In the genomic region with DNA sequence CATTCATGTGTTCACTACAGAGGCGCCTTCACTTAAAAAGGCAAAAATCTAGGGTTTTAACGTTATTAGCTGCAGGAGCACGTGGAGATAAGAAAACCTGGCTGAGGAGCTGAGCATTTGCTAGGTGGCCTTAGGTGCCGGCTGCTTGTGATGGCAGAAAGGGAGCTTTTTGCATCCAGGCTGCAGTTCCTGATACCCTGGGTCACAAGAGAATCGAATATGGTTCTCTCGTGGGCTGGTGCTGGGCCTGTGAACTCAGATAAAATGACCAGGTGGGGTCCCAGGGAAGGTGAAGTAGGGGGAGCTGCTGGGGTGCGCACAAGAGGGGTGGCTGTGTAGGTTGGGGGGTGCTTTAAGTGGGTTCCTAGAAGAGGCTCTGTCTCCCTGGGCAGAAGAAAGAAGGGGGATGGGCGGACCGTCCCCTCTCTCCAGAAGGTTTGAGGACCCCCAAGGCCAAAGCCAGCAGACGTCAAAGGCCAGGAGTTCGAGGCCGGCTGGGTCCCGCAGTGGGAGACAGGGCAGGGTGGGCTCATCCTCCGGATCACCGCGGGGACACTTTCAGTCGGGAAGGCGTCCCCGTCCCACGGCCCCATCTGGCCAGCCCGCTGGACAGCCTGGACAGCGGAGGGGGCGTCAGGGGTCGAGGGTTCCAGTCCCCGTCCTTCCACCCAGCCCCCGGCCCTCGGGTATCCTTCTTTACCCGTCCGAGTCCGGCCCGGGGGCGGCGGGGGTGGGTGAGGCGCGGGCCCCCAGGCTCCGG, we compare ENCODE assay signal across 1 cellular context.
TF ChIP-seq lines count a peak whose summit lies in the region.

No MANE protein-coding gene starts in this region.

TF ChIP-seq in HepG2, 621 proteins besides CTCF, POLR2A, EP300 and RAD21 (continued from another document and continues in another):
- TF ChIP-seq, protein P1, sequence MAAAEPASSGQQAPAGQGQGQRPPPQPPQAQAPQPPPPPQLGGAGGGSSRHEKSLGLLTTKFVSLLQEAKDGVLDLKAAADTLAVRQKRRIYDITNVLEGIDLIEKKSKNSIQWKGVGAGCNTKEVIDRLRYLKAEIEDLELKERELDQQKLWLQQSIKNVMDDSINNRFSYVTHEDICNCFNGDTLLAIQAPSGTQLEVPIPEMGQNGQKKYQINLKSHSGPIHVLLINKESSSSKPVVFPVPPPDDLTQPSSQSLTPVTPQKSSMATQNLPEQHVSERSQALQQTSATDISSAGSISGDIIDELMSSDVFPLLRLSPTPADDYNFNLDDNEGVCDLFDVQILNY (CRISPR knock-in tag; conservative IDR thresholded peaks at IDR 0.05): no peak
- TF ChIP-seq ZNF337 (CRISPR knock-in tag; IDR thresholded peaks at IDR 0.05; ENCODE audit: borderline replicate concordance, low read depth) (no peak), ASH2L (IDR thresholded peaks at IDR 0.05; ENCODE audit: insufficient read length, low read depth, low read length) (peak; percentile 41), RARA (CRISPR knock-in tag; IDR thresholded peaks at IDR 0.05) (no peak), SALL1 (CRISPR knock-in tag; IDR thresholded peaks at IDR 0.05) (peak; percentile 46), THYN1 (CRISPR knock-in tag; IDR thresholded peaks at IDR 0.05; ENCODE audit: borderline replicate concordance, low read depth) (no peak), ZMYM4 (CRISPR knock-in tag; IDR thresholded peaks at IDR 0.05) (no peak), GABPB1 (CRISPR knock-in tag; IDR thresholded peaks at IDR 0.05) (peak; percentile 55; the same call in 1 of the 2 replicates), LCORL (IDR thresholded peaks at IDR 0.05) (no peak), LCORL (CRISPR knock-in tag; IDR thresholded peaks at IDR 0.05) (no peak), ZNF232 (CRISPR knock-in tag; IDR thresholded peaks at IDR 0.05; ENCODE audit: borderline replicate concordance) (no peak), ZNF777 (CRISPR knock-in tag; IDR thresholded peaks at IDR 0.05) (no peak), RBFOX2 (IDR thresholded peaks at IDR 0.05; ENCODE audit: low read depth, low read length) (peak; percentile 51; the same call in 1 of the 2 replicates), MXI1 (IDR thresholded peaks at IDR 0.05; ENCODE audit: borderline replicate concordance, low read depth, low read length) (0 out of 3 replicates have a peak, but pooled peaks have one; percentile 14), PHF21A (CRISPR knock-in tag; IDR thresholded peaks at IDR 0.05) (no peak), CAMTA2 (CRISPR knock-in tag; IDR thresholded peaks at IDR 0.05; ENCODE audit: borderline replicate concordance) (0 out of 2 replicates have a peak, but pooled peaks have one; percentile 46), SAP130 (CRISPR knock-in tag; IDR thresholded peaks at IDR 0.05; ENCODE audit: low read depth) (0 out of 2 replicates have a peak, but pooled peaks have one; percentile 7), ZNF883 (CRISPR knock-in tag; IDR thresholded peaks at IDR 0.05; ENCODE audit: not compliant biosample characterization) (peak; percentile 18), ZNF556 (CRISPR knock-in tag; IDR thresholded peaks at IDR 0.05; ENCODE audit: borderline replicate concordance) (no peak), ZNF333 (CRISPR knock-in tag; IDR thresholded peaks at IDR 0.05; ENCODE audit: borderline replicate concordance) (peak; percentile 79; the same call in 1 of the 2 replicates), PITX1 (CRISPR knock-in tag; IDR thresholded peaks at IDR 0.05) (peak; percentile 52), ZNF709 (CRISPR knock-in tag; IDR thresholded peaks at IDR 0.05) (no peak), RFX5 (IDR thresholded peaks at IDR 0.05; ENCODE audit: low read depth, low read length) (no peak), ZNF260 (CRISPR knock-in tag; IDR thresholded peaks at IDR 0.05; ENCODE audit: borderline replicate concordance, low read depth) (no peak), CHD4 (IDR thresholded peaks at IDR 0.05; ENCODE audit: borderline replicate concordance, low read length) (peak; percentile 89; the same call in 1 of the 2 replicates), HHEX (CRISPR knock-in tag; IDR thresholded peaks at IDR 0.05) (no peak), ZNF891 (CRISPR knock-in tag; IDR thresholded peaks at IDR 0.05) (peak; percentile 82; the same call in 1 of the 2 replicates)
- TF ChIP-seq, protein P2, sequence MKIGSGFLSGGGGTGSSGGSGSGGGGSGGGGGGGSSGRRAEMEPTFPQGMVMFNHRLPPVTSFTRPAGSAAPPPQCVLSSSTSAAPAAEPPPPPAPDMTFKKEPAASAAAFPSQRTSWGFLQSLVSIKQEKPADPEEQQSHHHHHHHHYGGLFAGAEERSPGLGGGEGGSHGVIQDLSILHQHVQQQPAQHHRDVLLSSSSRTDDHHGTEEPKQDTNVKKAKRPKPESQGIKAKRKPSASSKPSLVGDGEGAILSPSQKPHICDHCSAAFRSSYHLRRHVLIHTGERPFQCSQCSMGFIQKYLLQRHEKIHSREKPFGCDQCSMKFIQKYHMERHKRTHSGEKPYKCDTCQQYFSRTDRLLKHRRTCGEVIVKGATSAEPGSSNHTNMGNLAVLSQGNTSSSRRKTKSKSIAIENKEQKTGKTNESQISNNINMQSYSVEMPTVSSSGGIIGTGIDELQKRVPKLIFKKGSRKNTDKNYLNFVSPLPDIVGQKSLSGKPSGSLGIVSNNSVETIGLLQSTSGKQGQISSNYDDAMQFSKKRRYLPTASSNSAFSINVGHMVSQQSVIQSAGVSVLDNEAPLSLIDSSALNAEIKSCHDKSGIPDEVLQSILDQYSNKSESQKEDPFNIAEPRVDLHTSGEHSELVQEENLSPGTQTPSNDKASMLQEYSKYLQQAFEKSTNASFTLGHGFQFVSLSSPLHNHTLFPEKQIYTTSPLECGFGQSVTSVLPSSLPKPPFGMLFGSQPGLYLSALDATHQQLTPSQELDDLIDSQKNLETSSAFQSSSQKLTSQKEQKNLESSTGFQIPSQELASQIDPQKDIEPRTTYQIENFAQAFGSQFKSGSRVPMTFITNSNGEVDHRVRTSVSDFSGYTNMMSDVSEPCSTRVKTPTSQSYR (CRISPR knock-in tag; IDR thresholded peaks at IDR 0.05; ENCODE audit: borderline replicate concordance): 0 out of 2 replicates have a peak, but pooled peaks have one; percentile 15
- TF ChIP-seq, protein P3, sequence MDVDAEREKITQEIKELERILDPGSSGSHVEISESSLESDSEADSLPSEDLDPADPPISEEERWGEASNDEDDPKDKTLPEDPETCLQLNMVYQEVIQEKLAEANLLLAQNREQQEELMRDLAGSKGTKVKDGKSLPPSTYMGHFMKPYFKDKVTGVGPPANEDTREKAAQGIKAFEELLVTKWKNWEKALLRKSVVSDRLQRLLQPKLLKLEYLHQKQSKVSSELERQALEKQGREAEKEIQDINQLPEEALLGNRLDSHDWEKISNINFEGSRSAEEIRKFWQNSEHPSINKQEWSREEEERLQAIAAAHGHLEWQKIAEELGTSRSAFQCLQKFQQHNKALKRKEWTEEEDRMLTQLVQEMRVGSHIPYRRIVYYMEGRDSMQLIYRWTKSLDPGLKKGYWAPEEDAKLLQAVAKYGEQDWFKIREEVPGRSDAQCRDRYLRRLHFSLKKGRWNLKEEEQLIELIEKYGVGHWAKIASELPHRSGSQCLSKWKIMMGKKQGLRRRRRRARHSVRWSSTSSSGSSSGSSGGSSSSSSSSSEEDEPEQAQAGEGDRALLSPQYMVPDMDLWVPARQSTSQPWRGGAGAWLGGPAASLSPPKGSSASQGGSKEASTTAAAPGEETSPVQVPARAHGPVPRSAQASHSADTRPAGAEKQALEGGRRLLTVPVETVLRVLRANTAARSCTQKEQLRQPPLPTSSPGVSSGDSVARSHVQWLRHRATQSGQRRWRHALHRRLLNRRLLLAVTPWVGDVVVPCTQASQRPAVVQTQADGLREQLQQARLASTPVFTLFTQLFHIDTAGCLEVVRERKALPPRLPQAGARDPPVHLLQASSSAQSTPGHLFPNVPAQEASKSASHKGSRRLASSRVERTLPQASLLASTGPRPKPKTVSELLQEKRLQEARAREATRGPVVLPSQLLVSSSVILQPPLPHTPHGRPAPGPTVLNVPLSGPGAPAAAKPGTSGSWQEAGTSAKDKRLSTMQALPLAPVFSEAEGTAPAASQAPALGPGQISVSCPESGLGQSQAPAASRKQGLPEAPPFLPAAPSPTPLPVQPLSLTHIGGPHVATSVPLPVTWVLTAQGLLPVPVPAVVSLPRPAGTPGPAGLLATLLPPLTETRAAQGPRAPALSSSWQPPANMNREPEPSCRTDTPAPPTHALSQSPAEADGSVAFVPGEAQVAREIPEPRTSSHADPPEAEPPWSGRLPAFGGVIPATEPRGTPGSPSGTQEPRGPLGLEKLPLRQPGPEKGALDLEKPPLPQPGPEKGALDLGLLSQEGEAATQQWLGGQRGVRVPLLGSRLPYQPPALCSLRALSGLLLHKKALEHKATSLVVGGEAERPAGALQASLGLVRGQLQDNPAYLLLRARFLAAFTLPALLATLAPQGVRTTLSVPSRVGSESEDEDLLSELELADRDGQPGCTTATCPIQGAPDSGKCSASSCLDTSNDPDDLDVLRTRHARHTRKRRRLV (CRISPR knock-in tag; IDR thresholded peaks at IDR 0.05): 0 out of 2 replicates have a peak, but pooled peaks have one; percentile 54
- TF ChIP-seq, protein P4, sequence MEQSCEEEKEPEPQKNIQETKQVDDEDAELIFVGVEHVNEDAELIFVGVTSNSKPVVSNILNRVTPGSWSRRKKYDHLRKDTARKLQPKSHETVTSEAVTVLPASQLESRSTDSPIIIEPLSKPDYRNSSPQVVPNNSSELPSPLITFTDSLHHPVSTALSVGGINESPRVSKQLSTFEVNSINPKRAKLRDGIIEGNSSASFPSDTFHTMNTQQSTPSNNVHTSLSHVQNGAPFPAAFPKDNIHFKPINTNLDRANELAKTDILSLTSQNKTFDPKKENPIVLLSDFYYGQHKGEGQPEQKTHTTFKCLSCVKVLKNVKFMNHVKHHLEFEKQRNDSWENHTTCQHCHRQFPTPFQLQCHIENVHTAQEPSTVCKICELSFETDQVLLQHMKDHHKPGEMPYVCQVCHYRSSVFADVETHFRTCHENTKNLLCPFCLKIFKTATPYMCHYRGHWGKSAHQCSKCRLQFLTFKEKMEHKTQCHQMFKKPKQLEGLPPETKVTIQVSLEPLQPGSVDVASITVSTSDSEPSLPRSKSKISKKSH (CRISPR knock-in tag; IDR thresholded peaks at IDR 0.05; ENCODE audit: borderline replicate concordance): peak; percentile 77; the same call in 1 of the 2 replicates
- TF ChIP-seq, protein P5, sequence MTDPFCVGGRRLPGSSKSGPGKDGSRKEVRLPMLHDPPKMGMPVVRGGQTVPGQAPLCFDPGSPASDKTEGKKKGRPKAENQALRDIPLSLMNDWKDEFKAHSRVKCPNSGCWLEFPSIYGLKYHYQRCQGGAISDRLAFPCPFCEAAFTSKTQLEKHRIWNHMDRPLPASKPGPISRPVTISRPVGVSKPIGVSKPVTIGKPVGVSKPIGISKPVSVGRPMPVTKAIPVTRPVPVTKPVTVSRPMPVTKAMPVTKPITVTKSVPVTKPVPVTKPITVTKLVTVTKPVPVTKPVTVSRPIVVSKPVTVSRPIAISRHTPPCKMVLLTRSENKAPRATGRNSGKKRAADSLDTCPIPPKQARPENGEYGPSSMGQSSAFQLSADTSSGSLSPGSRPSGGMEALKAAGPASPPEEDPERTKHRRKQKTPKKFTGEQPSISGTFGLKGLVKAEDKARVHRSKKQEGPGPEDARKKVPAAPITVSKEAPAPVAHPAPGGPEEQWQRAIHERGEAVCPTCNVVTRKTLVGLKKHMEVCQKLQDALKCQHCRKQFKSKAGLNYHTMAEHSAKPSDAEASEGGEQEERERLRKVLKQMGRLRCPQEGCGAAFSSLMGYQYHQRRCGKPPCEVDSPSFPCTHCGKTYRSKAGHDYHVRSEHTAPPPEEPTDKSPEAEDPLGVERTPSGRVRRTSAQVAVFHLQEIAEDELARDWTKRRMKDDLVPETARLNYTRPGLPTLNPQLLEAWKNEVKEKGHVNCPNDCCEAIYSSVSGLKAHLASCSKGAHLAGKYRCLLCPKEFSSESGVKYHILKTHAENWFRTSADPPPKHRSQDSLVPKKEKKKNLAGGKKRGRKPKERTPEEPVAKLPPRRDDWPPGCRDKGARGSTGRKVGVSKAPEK (CRISPR knock-in tag; IDR thresholded peaks at IDR 0.05; ENCODE audit: borderline replicate concordance): 0 out of 2 replicates have a peak, but pooled peaks have one; percentile 30
- TF ChIP-seq, protein P6, sequence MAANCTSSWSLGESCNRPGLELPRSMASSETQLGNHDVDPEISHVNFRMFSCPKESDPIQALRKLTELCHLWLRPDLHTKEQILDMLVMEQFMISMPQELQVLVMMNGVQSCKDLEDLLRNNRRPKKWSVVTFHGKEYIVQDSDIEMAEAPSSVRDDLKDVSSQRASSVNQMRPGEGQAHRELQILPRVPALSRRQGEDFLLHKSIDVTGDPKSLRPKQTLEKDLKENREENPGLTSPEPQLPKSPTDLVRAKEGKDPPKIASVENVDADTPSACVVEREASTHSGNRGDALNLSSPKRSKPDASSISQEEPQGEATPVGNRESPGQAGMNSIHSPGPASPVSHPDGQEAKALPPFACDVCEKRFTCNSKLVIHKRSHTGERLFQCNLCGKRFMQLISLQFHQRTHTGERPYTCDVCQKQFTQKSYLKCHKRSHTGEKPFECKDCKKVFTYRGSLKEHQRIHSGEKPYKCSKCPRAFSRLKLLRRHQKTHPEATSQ (CRISPR knock-in tag; IDR thresholded peaks at IDR 0.05; ENCODE audit: borderline replicate concordance): no peak
- TF ChIP-seq, protein P7, sequence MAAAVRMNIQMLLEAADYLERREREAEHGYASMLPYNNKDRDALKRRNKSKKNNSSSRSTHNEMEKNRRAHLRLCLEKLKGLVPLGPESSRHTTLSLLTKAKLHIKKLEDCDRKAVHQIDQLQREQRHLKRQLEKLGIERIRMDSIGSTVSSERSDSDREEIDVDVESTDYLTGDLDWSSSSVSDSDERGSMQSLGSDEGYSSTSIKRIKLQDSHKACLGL (CRISPR knock-in tag; IDR thresholded peaks at IDR 0.05): no peak
- TF ChIP-seq, protein P8, sequence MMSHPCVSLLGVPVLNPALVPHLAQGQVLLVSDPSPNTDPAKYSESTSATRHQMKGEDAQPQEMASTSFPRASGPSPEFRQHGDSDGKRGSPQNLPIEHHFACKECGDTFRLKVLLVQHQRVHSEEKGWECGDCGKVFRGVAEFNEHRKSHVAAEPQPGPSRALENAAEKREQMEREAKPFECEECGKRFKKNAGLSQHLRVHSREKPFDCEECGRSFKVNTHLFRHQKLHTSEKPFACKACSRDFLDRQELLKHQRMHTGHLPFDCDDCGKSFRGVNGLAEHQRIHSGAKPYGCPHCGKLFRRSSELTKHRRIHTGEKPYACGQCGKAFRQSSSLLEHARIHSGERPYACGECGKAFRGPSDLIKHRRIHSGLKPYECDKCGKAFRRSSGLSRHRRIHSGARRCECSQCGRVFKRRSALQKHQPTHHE (CRISPR knock-in tag; IDR thresholded peaks at IDR 0.05; ENCODE audit: borderline replicate concordance): 0 out of 2 replicates have a peak, but pooled peaks have one; percentile 54
- TF ChIP-seq, protein P9, sequence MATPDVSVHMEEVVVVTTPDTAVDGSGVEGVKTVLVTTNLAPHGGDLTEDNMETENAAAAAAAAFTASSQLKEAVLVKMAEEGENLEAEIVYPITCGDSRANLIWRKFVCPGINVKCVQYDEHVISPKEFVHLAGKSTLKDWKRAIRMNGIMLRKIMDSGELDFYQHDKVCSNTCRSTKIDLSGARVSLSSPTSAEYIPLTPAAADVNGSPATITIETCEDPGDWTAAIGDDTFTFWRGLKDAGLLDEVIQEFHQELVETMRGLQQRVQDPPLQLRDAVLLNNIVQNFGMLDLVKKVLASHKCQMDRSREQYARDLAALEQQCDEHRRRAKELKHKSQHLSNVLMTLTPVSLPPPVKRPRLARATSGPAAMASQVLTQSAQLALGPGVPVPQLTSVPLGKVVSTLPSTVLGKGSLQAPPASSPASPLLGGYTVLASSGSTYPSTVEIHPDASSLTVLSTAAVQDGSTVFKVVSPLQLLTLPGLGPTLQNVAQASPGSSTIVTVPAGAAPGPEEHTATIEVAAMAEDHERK (CRISPR knock-in tag; IDR thresholded peaks at IDR 0.05; ENCODE audit: low read depth): no peak
- TF ChIP-seq, protein P10, sequence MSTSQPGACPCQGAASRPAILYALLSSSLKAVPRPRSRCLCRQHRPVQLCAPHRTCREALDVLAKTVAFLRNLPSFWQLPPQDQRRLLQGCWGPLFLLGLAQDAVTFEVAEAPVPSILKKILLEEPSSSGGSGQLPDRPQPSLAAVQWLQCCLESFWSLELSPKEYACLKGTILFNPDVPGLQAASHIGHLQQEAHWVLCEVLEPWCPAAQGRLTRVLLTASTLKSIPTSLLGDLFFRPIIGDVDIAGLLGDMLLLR (CRISPR knock-in tag; IDR thresholded peaks at IDR 0.05): peak; percentile 28; the same call in 1 of the 2 replicates
